In genomic region chr19:1016647-1017114, GRCh38 we compare ENCODE assay signal across 1 cellular context.
TF ChIP-seq lines count a peak whose summit lies in the region.

No MANE protein-coding gene starts in this region.

TF ChIP-seq in HepG2, 621 proteins besides CTCF, POLR2A, EP300 and RAD21 (continues in another document):
- TF ChIP-seq, protein P1, sequence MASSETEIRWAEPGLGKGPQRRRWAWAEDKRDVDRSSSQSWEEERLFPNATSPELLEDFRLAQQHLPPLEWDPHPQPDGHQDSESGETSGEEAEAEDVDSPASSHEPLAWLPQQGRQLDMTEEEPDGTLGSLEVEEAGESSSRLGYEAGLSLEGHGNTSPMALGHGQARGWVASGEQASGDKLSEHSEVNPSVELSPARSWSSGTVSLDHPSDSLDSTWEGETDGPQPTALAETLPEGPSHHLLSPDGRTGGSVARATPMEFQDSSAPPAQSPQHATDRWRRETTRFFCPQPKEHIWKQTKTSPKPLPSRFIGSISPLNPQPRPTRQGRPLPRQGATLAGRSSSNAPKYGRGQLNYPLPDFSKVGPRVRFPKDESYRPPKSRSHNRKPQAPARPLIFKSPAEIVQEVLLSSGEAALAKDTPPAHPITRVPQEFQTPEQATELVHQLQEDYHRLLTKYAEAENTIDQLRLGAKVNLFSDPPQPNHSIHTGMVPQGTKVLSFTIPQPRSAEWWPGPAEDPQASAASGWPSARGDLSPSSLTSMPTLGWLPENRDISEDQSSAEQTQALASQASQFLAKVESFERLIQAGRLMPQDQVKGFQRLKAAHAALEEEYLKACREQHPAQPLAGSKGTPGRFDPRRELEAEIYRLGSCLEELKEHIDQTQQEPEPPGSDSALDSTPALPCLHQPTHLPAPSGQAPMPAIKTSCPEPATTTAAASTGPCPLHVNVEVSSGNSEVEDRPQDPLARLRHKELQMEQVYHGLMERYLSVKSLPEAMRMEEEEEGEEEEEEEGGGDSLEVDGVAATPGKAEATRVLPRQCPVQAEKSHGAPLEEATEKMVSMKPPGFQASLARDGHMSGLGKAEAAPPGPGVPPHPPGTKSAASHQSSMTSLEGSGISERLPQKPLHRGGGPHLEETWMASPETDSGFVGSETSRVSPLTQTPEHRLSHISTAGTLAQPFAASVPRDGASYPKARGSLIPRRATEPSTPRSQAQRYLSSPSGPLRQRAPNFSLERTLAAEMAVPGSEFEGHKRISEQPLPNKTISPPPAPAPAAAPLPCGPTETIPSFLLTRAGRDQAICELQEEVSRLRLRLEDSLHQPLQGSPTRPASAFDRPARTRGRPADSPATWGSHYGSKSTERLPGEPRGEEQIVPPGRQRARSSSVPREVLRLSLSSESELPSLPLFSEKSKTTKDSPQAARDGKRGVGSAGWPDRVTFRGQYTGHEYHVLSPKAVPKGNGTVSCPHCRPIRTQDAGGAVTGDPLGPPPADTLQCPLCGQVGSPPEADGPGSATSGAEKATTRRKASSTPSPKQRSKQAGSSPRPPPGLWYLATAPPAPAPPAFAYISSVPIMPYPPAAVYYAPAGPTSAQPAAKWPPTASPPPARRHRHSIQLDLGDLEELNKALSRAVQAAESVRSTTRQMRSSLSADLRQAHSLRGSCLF (CRISPR knock-in tag; IDR thresholded peaks at IDR 0.05; ENCODE audit: borderline replicate concordance) = no peak
- TF ChIP-seq ZSCAN30 (CRISPR knock-in tag; IDR thresholded peaks at IDR 0.05) (no peak), ZNF180 (CRISPR knock-in tag; IDR thresholded peaks at IDR 0.05; ENCODE audit: borderline replicate concordance, low read depth) (no peak), ZBTB33 (CRISPR knock-in tag; IDR thresholded peaks at IDR 0.05) (peak; percentile 47; the same call in 1 of the 2 replicates), POLR2G (IDR thresholded peaks at IDR 0.05; ENCODE audit: low read depth, low read length) (no peak), KLF9 (CRISPR knock-in tag; IDR thresholded peaks at IDR 0.05; ENCODE audit: low read depth) (no peak), ZNF407 (CRISPR knock-in tag; IDR thresholded peaks at IDR 0.05; ENCODE audit: not compliant biosample characterization) (no peak), TAF1 (CRISPR knock-in tag; IDR thresholded peaks at IDR 0.05) (no peak), ASH2L (IDR thresholded peaks at IDR 0.05; ENCODE audit: insufficient read length, low read depth, low read length) (no peak), SP1 (IDR thresholded peaks at IDR 0.05) (no peak), SP1 (CRISPR knock-in tag; IDR thresholded peaks at IDR 0.05) (no peak), HIVEP1 (CRISPR knock-in tag; IDR thresholded peaks at IDR 0.05) (no peak), MYC (CRISPR knock-in tag; IDR thresholded peaks at IDR 0.05; ENCODE audit: borderline replicate concordance) (0 out of 2 replicates have a peak, but pooled peaks have one; percentile 11), ZNF24 (IDR thresholded peaks at IDR 0.05) (no peak), ZNF766 (CRISPR knock-in tag; IDR thresholded peaks at IDR 0.05; ENCODE audit: borderline replicate concordance) (no peak), ZNF574 (CRISPR knock-in tag; IDR thresholded peaks at IDR 0.05) (peak; percentile 31; the same call in 1 of the 2 replicates), MBNL3 (CRISPR knock-in tag; conservative IDR thresholded peaks at IDR 0.05) (no peak), FOXK1 (CRISPR knock-in tag; IDR thresholded peaks at IDR 0.05; ENCODE audit: borderline replicate concordance, low read depth) (no peak)
- TF ChIP-seq, protein P2, sequence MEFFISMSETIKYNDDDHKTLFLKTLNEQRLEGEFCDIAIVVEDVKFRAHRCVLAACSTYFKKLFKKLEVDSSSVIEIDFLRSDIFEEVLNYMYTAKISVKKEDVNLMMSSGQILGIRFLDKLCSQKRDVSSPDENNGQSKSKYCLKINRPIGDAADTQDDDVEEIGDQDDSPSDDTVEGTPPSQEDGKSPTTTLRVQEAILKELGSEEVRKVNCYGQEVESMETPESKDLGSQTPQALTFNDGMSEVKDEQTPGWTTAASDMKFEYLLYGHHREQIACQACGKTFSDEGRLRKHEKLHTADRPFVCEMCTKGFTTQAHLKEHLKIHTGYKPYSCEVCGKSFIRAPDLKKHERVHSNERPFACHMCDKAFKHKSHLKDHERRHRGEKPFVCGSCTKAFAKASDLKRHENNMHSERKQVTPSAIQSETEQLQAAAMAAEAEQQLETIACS (CRISPR knock-in tag; IDR thresholded peaks at IDR 0.05) = no peak
- TF ChIP-seq, protein P3, sequence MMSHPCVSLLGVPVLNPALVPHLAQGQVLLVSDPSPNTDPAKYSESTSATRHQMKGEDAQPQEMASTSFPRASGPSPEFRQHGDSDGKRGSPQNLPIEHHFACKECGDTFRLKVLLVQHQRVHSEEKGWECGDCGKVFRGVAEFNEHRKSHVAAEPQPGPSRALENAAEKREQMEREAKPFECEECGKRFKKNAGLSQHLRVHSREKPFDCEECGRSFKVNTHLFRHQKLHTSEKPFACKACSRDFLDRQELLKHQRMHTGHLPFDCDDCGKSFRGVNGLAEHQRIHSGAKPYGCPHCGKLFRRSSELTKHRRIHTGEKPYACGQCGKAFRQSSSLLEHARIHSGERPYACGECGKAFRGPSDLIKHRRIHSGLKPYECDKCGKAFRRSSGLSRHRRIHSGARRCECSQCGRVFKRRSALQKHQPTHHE (CRISPR knock-in tag; IDR thresholded peaks at IDR 0.05; ENCODE audit: borderline replicate concordance) = no peak
- TF ChIP-seq, protein P4, sequence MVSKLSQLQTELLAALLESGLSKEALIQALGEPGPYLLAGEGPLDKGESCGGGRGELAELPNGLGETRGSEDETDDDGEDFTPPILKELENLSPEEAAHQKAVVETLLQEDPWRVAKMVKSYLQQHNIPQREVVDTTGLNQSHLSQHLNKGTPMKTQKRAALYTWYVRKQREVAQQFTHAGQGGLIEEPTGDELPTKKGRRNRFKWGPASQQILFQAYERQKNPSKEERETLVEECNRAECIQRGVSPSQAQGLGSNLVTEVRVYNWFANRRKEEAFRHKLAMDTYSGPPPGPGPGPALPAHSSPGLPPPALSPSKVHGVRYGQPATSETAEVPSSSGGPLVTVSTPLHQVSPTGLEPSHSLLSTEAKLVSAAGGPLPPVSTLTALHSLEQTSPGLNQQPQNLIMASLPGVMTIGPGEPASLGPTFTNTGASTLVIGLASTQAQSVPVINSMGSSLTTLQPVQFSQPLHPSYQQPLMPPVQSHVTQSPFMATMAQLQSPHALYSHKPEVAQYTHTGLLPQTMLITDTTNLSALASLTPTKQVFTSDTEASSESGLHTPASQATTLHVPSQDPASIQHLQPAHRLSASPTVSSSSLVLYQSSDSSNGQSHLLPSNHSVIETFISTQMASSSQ (IDR thresholded peaks at IDR 0.05; ENCODE audit: low read depth) = no peak
- TF ChIP-seq, protein P4 (CRISPR knock-in tag; IDR thresholded peaks at IDR 0.05; ENCODE audit: borderline replicate concordance) = no peak
